In genomic region chr17:79609616-79610150, GRCh38 we compare ENCODE assay signal across 20 cellular contexts. TPM values are rescaled to one million over a fixed set of nuclear protein-coding genes. Genes with fewer than 3 reads are reported as not detected.
DNase-seq lines count a peak whose midpoint lies in the region; ATAC-seq and TF ChIP-seq lines count a peak whose summit lies in the region.
"Had no signal": no experiment of that assay in that cellular context is flagged by ENCODE, and none has a peak within 500 bp of the region (broad histone marks: within the 10 kb centered on the region; RNA-seq: fewer than 3 reads in every experiment).

No MANE protein-coding gene starts in this region.

- DNase-seq in H7 (peak; percentile 92), WTC11 (ENCODE audit: low spot score) (peak; percentile 46), retina (peak; percentile 55), GM13976 (ENCODE audit: low spot score) (no peak), NCI-H446 (lab: John Stamatoyannopoulos, UW) (no peak)
- no peak for DNase-seq in activated CD4-positive, alpha-beta T cell treated with anti-CD3 and anti-CD28 coated beads for 4 hours
- DNase-seq: activated CD8-positive, alpha-beta memory T cell treated with anti-CD3 and anti-CD28 coated beads, Interleukin-2, amount 50 U/mL, for 48 hours; activated naive CD8-positive, alpha-beta T cell treated with anti-CD3 and anti-CD28 coated beads, Interleukin-2, amount 50 U/mL, for 24 hours; CD8-positive, alpha-beta T cell; DMS79; heart left ventricle; Karpas-422; NCI-H1105; NCI-H774; pancreas; SHP77 had no signal

- no peaks in the 10 kb centered on the region for H3K36me3 Mint-ChIP-seq in WTC11
- H3K36me3 Mint-ChIP-seq: CD8-positive, alpha-beta T cell had no signal

- CTCF ChIA-PET in WTC11 (lab: Charles Lee) = interaction anchor here (1.0 to 1.4 kb wide), 3 partner anchors 49 to 124 kb away, joined by 3 to 8 read pairs (median 3); no protein-coding TSS in a partner anchor

- no peaks in the 10 kb centered on the region for H3K9me3 ChIP-seq in iPS-18a (ENCODE audit: control insufficient read depth, low read depth, low read length)
- H3K9me3 ChIP-seq: heart left ventricle, pancreas had no signal

- in situ Hi-C loops in GM13976 (cut with MboI; ENCODE audit: low sequenced_read_pairs, unreplicated experiment) = no loop called here

- TF ChIP-seq CTCF in WTC11 (IDR thresholded peaks at IDR 0.05) = no peak
- no peak for TF ChIP-seq CTCF in GM13976 (IDR thresholded peaks at IDR 0.05; ENCODE audit: borderline replicate concordance, control extremely low read depth, extremely low read depth, insufficient read depth, missing control alignments)

- H3K4me1 Mint-ChIP-seq in WTC11 = peaks cover 12% of the 10 kb centered on the region

- peak overlapping the region; percentile 63; the same call in 1 of the 2 replicates for H3K4me3 Mint-ChIP-seq in WTC11
- H3K4me3 Mint-ChIP-seq: activated naive CD8-positive, alpha-beta T cell treated with anti-CD3 and anti-CD28 coated beads, Interleukin-2, amount 50 U/mL, for 24 hours; CD8-positive, alpha-beta T cell had no signal

- H3K27me3 Mint-ChIP-seq in WTC11 (ENCODE audit: low read depth) = peaks cover 65% of the 10 kb centered on the region

- ATAC-seq in WTC11 = peak; percentile 14
- ATAC-seq: activated naive CD8-positive, alpha-beta T cell treated with anti-CD3 and anti-CD28 coated beads, Interleukin-2, amount 50 U/mL, for 24 hours; CD8-positive, alpha-beta T cell; heart left ventricle; sciatic nerve had no signal

- H3K36me3 ChIP-seq in H7 (replicated peaks; ENCODE audit: control insufficient read depth, insufficient read depth, low read length) (no peaks in the 10 kb centered on the region), iPS-18a (ENCODE audit: control insufficient read depth, low read depth, low read length) (no peaks in the 10 kb centered on the region)
- H3K36me3 ChIP-seq: heart left ventricle, pancreas had no signal

- no peak overlapping the region for H3K9ac ChIP-seq in iPS-18a (ENCODE audit: low read length)

- no peak overlapping the region for H3K27ac ChIP-seq in iPS-18a (ENCODE audit: low read length)
- H3K27ac ChIP-seq: pancreas had no signal

- H3K27me3 ChIP-seq in H7 (ENCODE audit: control insufficient read depth, insufficient read depth, low read length) (peaks cover 49% of the 10 kb centered on the region), iPS-18a (ENCODE audit: control insufficient read depth, insufficient read depth, low read length) (peaks cover 75% of the 10 kb centered on the region)

- H3K9me3 Mint-ChIP-seq in WTC11 = no peaks in the 10 kb centered on the region
- H3K9me3 Mint-ChIP-seq: activated naive CD8-positive, alpha-beta T cell treated with anti-CD3 and anti-CD28 coated beads, Interleukin-2, amount 50 U/mL, for 24 hours; CD8-positive, alpha-beta T cell had no signal

- no peaks in the 10 kb centered on the region for H3K4me1 ChIP-seq in iPS-18a (ENCODE audit: control insufficient read depth, low read depth, low read length)
- H3K4me1 ChIP-seq: pancreas had no signal

- H3K27ac Mint-ChIP-seq in WTC11 = no peak overlapping the region
- H3K27ac Mint-ChIP-seq: activated naive CD8-positive, alpha-beta T cell treated with anti-CD3 and anti-CD28 coated beads, Interleukin-2, amount 50 U/mL, for 24 hours; CD8-positive, alpha-beta T cell had no signal

- H3K4me3 ChIP-seq in H7 (ENCODE audit: insufficient read depth, low read depth, low read length) (peak overlapping the region; percentile 4; the same call in 1 of the 2 replicates), iPS-18a (ENCODE audit: low read length) (peak overlapping the region; percentile 6)
- H3K4me3 ChIP-seq: heart left ventricle, lung, pancreas had no signal

- POLR2A ChIA-PET in WTC11 (lab: Charles Lee) = no interaction called here

TF ChIP-seq in WTC11, 78 proteins besides CTCF, POLR2A, EP300 and RAD21:
- TF ChIP-seq HMGXB4 (CRISPR knock-in tag; IDR thresholded peaks at IDR 0.05) (0 out of 2 replicates have a peak, but pooled peaks have one; percentile 21), USF2 (CRISPR knock-in tag; IDR thresholded peaks at IDR 0.05) (no peak), EMX1 (CRISPR knock-in tag; IDR thresholded peaks at IDR 0.05) (no peak), ZNF512 (CRISPR knock-in tag; IDR thresholded peaks at IDR 0.05; ENCODE audit: borderline replicate concordance) (no peak), ZMAT4 (CRISPR knock-in tag; IDR thresholded peaks at IDR 0.05) (no peak)

RNA-seq across cellular contexts. Expression of gene RBFOX3, which starts 1.2 kb away (rescaled TPM):
- 3.5 and 13.4 TPM in 2 replicates for total RNA-seq in H7 (2014; rRNA removed; shearing (Covaris generic))
- 19.9 to 25.8 TPM (median 24.4 TPM) in 3 replicates for total RNA-seq in WTC11 (2021)
- total RNA-seq: CD8-positive, alpha-beta T cell; heart left ventricle; kidney epithelial cell; sciatic nerve had no signal

Comparison
In these comparisons a context has a peak if more than half of its experiments do, and no peak if none do; other contexts are left out.
1. DNase-seq: peak in H7 (single experiment), WTC11 (single experiment) and retina (single experiment); none in GM13976 (single experiment), NCI-H446 (0 of 2) and activated CD4-positive, alpha-beta T cell treated with anti-CD3 and anti-CD28 coated beads for 4 hours (0 of 2).